Comparison of ENCODE assay signal across 8 cellular contexts in genomic region chr19:3998667-3999412, GRCh38. TPM values are rescaled to one million over a fixed set of nuclear protein-coding genes. Genes with fewer than 3 reads are reported as not detected.
DNase-seq lines count a peak whose midpoint lies in the region; ATAC-seq, FAIRE-seq and TF ChIP-seq lines count a peak whose summit lies in the region.
"Not testable (repeated sequence)": the region's sequence is repeated elsewhere in the genome, so short reads cannot be mapped to it uniquely, and the experiment has no call there.

No MANE protein-coding gene starts in this region.

- intact Hi-C loops in K562 (cut with micrococcal nuclease); Right ventricle myocardium inferior (cut with DNase I); HepG2 (cut with micrococcal nuclease; ENCODE audit: unreplicated experiment): not testable (repeated sequence)

- not testable (repeated sequence) for H3K4me3 ChIP-seq in K562; HepG2 (replicated peaks in 1 of 3; ENCODE audit: insufficient read depth in 1 of 3, low read depth in 2 of 3, low read length in 3 of 3); neural progenitor cell

- H3K27me3 ChIP-seq in K562 (ENCODE audit: control insufficient read depth in 2 of 2, insufficient read depth in 2 of 2, low read length in 2 of 2); HepG2 (ENCODE audit: control insufficient read depth in 1 of 2, insufficient read depth in 2 of 2, low read length in 2 of 2); neural progenitor cell: not testable (repeated sequence)

- H3K27ac ChIP-seq in K562 (ENCODE audit: extremely low read depth, low read depth, low read length); HepG2 (ENCODE audit: extremely low read length, insufficient read depth, low read length); neural progenitor cell: not testable (repeated sequence)

- TF ChIP-seq POLR2A in K562 (conservative IDR thresholded peaks at IDR 0.05); HepG2 (IDR thresholded peaks at IDR 0.05; ENCODE audit: insufficient read depth in 1 of 2, low read depth in 2 of 2, low read length in 2 of 2): not testable (repeated sequence)

- CTCF ChIA-PET in K562 (lab: Yijun Ruan, JAX; ENCODE audit: low intra/inter-chr PET ratio); HepG2 (lab: Yijun Ruan, JAX; ENCODE audit: low intra/inter-chr PET ratio, low total read pairs): not testable (repeated sequence)

- H3K27ac Mint-ChIP-seq in nephron, result peak overlapping the region in 2 of 3 experiments; percentile 75 to 96
- not testable (repeated sequence) for H3K27ac Mint-ChIP-seq in neural progenitor cell

- H4K20me1 ChIP-seq in K562 (replicated peaks; ENCODE audit: control insufficient read depth, insufficient read depth, low read length); HepG2 (ENCODE audit: insufficient read depth, low read length); neural progenitor cell (ENCODE audit: low read depth): not testable (repeated sequence)

- not testable (repeated sequence) for H3K9me3 Mint-ChIP-seq in nephron, neural progenitor cell

- peaks cover 2 to 10% of the 10 kb centered on the region in 2 experiments; a peak in 4 of 5 replicates for H3K4me1 ChIP-seq in K562 (replicated peaks in 1 of 2; ENCODE audit: control insufficient read depth in 2 of 2, insufficient read depth in 2 of 2, low read length in 2 of 2)
- H3K4me1 ChIP-seq in HepG2 (ENCODE audit: insufficient read depth, low read length), result peaks cover 39% of the 10 kb centered on the region
- H3K4me1 ChIP-seq in neural progenitor cell, result not testable (repeated sequence)

- H3K36me3 ChIP-seq in K562 (ENCODE audit: control insufficient read depth, insufficient read depth, low read length); HepG2 (replicated peaks in 1 of 2; ENCODE audit: control insufficient read depth in 1 of 2, insufficient read depth in 2 of 2, low read length in 2 of 2); neural progenitor cell: not testable (repeated sequence)

- BruUV-seq in K562 (replicated peaks; lab: Mats Ljungman, UMichigan); HepG2 (replicated peaks; lab: Mats Ljungman, UMichigan): not testable (repeated sequence)

- ATAC-seq in K562, Right ventricle myocardium inferior, HepG2: not testable (repeated sequence)

- POLR2A ChIA-PET in K562 (lab: Yijun Ruan, JAX), result interaction anchor here (0.7 kb wide), 1 partner anchor 13 kb away, joined by 4 read pairs; the partner anchor contains the start of gene EEF2
- POLR2A ChIA-PET in HepG2 (lab: Yijun Ruan, JAX), result not testable (repeated sequence)

- 0 out of 2 replicates have a peak overlapping the region, but pooled peaks have one; percentile 23 for H2AFZ ChIP-seq in K562 (ENCODE audit: low read depth, low read length)
- not testable (repeated sequence) for H2AFZ ChIP-seq in HepG2 (ENCODE audit: low read length); neural progenitor cell (replicated peaks)

- not testable (repeated sequence) for H3K9me1 ChIP-seq in K562 (ENCODE audit: control insufficient read depth, insufficient read depth, low read length)

- DNase-seq in NCI-H524 (lab: John Stamatoyannopoulos, UW) (peak; percentile 47 to 81), NCI-H82 (lab: John Stamatoyannopoulos, UW) (peak; percentile 68), Right ventricle myocardium inferior (ENCODE audit: missing footprints) (peak; percentile 11), renal cortical epithelial cell (ENCODE audit: low read depth) (peak; percentile 30)
- DNase-seq in K562 (ENCODE audit: extremely low read depth in 1 of 4, low spot score in 3 of 4); HepG2 (ENCODE audit: low spot score); neural progenitor cell (ENCODE audit: low spot score): not testable (repeated sequence)

- WGBS in K562 (ENCODE audit: insufficient coverage, low coverage, missing lambda C conversion rate), result 43% methylated on average over 14 of the region's 29 CpGs
- WGBS in HepG2 (ENCODE audit: low lambda C conversion rate), result 24% methylated on average over 15 of the region's 29 CpGs

- TF ChIP-seq CTCF in K562 (IDR thresholded peaks at IDR 0.05 in 2 of 3, conservative IDR thresholded peaks at IDR 0.05 in 1 of 3; ENCODE audit: insufficient read depth in 2 of 3, low read depth in 1 of 3, low read length in 3 of 3); HepG2 (CRISPR knock-in tag; IDR thresholded peaks at IDR 0.05); nephron (IDR thresholded peaks at IDR 0.05; ENCODE audit: unreplicated experiment in 3 of 3); neural progenitor cell (IDR thresholded peaks at IDR 0.05): not testable (repeated sequence)

- not testable (repeated sequence) for H3K9ac ChIP-seq in K562 (ENCODE audit: insufficient read depth in 1 of 2, low read depth in 2 of 2, low read length in 2 of 2); neural progenitor cell
- H3K9ac ChIP-seq in HepG2 (ENCODE audit: insufficient read depth, low read depth, low read length), result peak overlapping the region; percentile 15; the same call in 1 of the 2 replicates

- in situ Hi-C loops in K562 (cut with MboI); HepG2 (cut with HindIII; ENCODE audit: extremely low pct_ligation_motif_present, low pct_unique_long_range_greater_than_20kb): not testable (repeated sequence)

- H3K79me2 ChIP-seq in K562 (ENCODE audit: control insufficient read depth, insufficient read depth, low read length); HepG2 (ENCODE audit: insufficient read depth, low read length); neural progenitor cell (ENCODE audit: low read depth): not testable (repeated sequence)

- not testable (repeated sequence) for H3K9me3 ChIP-seq in K562 (replicated peaks; ENCODE audit: control insufficient read depth, insufficient read depth, low read depth, low read length); HepG2 (ENCODE audit: low read length); neural progenitor cell (ENCODE audit: low read depth)

- not testable (repeated sequence) for FAIRE-seq in K562 (lab: Jason Lieb, UNC); HepG2 (lab: Jason Lieb, UNC)

- H3K36me3 Mint-ChIP-seq in nephron (ENCODE audit: low read depth); neural progenitor cell: not testable (repeated sequence)

- peak overlapping the region in 1 of 3 experiments; percentile 44 for H3K4me3 Mint-ChIP-seq in nephron
- peak overlapping the region; percentile 33 for H3K4me3 Mint-ChIP-seq in neural progenitor cell

- H3K4me1 Mint-ChIP-seq in nephron, neural progenitor cell: not testable (repeated sequence)

- not testable (repeated sequence) for H3K4me2 ChIP-seq in K562 (ENCODE audit: insufficient read depth, low read length); neural progenitor cell
- peak overlapping the region; percentile 36 for H3K4me2 ChIP-seq in HepG2 (ENCODE audit: low read depth, low read length)

- not testable (repeated sequence) for TF ChIP-seq RAD21 in K562 (CRISPR knock-in tag; conservative IDR thresholded peaks at IDR 0.05 in 1 of 2, IDR thresholded peaks at IDR 0.05 in 1 of 2); HepG2 (CRISPR knock-in tag; IDR thresholded peaks at IDR 0.05)

- H3K27me3 Mint-ChIP-seq in nephron (ENCODE audit: low read depth); neural progenitor cell (ENCODE audit: insufficient read depth, low read depth): not testable (repeated sequence)

- TF ChIP-seq EP300 in K562 (IDR thresholded peaks at IDR 0.05; ENCODE audit: low read length); HepG2 (IDR thresholded peaks at IDR 0.05; ENCODE audit: low read depth in 2 of 2, low read length in 2 of 2); HepG2 (CRISPR knock-in tag; IDR thresholded peaks at IDR 0.05; ENCODE audit: borderline replicate concordance): not testable (repeated sequence)

- H3F3A ChIP-seq in neural progenitor cell (ENCODE audit: low read depth), result not testable (repeated sequence)

RNA-seq across cellular contexts. Expression of gene PIAS4, which starts 8.7 kb away (rescaled TPM):
- 19.4 and 56.5 TPM in 2 replicates for total RNA-seq in K562 (2011; cell fraction: chromatin; rRNA removed; ENCODE audit: low replicate concordance)
- 36.9 and 39.3 TPM in 2 replicates for total RNA-seq in K562 (2011; cell fraction: nucleolus; rRNA removed)
- total RNA-seq in K562 (2011; cell fraction: nucleoplasm; rRNA removed), result 20.4 and 20.9 TPM in 2 replicates
- 21.9 and 26.4 TPM in 2 replicates for total RNA-seq in K562 (2014; rRNA removed)
- total RNA-seq in K562 (2014; rRNA removed; fragmentation: Illumina TruSeq; extraction: Trizol), result 5.3 and 7.3 TPM in 2 replicates
- 14.3 and 14.4 TPM in 2 replicates for total RNA-seq in K562 (2015; rRNA removed; fragmentation: Illumina TruSeq; extraction: Trizol)
- 24.9 and 34.9 TPM in 2 replicates for total RNA-seq in K562 (2021)
- polyA plus RNA-seq in K562 (2011; rRNA removed), result 6.7 and 7.1 TPM in 2 replicates
- 7.4 and 15.5 TPM in 2 replicates for polyA plus RNA-seq in K562 (2011; cell fraction: cytosol; rRNA removed)
- polyA plus RNA-seq in K562 (2011; cell fraction: nucleus; rRNA removed), result 11.2 and 22.2 TPM in 2 replicates
- polyA plus RNA-seq in K562 (2012), result 23.1 and 44.7 TPM in 2 replicates
- polyA plus RNA-seq in K562 (2014; fragmentation: Illumina TruSeq; extraction: Trizol), result 14.5 and 23.3 TPM in 2 replicates
- polyA plus RNA-seq in K562 (2014; fragmentation: Nextera tagmentation; extraction: Ambion mirVana), result under 1 TPM; 0.27 TPM
- polyA plus RNA-seq in K562 (2014; rRNA removed), result 14.8 and 19.9 TPM in 2 replicates
- polyA minus RNA-seq in K562 (2011; rRNA and poly(A)+ RNA removed), result 4.6 and 5.3 TPM in 2 replicates
- 14.9 and 18.8 TPM in 2 replicates for polyA minus RNA-seq in K562 (2011; cell fraction: cytosol; rRNA and poly(A)+ RNA removed)
- 21.3 and 22.4 TPM in 2 replicates for polyA minus RNA-seq in K562 (2011; cell fraction: nucleus; rRNA and poly(A)+ RNA removed)
- 16.1 TPM for total RNA-seq in Right ventricle myocardium inferior
- total RNA-seq in HepG2 (2016; rRNA removed; fragmentation: Illumina TruSeq; extraction: Trizol), result 20.1 and 22.4 TPM in 2 replicates
- 4.3 and 5.1 TPM in 2 replicates for total RNA-seq in HepG2 (2016; cell fraction: cytosol; rRNA removed; fragmentation: Illumina TruSeq; extraction: Trizol; ENCODE audit: low read depth)
- 16.7 and 23.3 TPM in 2 replicates for total RNA-seq in HepG2 (2016; cell fraction: insoluble cytoplasmic fraction; rRNA removed; fragmentation: Illumina TruSeq; extraction: Trizol)
- total RNA-seq in HepG2 (2016; cell fraction: membrane; rRNA removed; fragmentation: Illumina TruSeq; extraction: Trizol), result 9.8 and 11.2 TPM in 2 replicates
- 9.7 and 15.2 TPM in 2 replicates for total RNA-seq in HepG2 (2016; cell fraction: nucleus; rRNA removed; fragmentation: Illumina TruSeq; extraction: Trizol)
- polyA plus RNA-seq in HepG2 (2011; rRNA removed), result 8.7 and 9.0 TPM in 2 replicates
- 11.2 and 43.1 TPM in 2 replicates for polyA plus RNA-seq in HepG2 (2011; cell fraction: cytosol; rRNA removed)
- polyA plus RNA-seq in HepG2 (2011; cell fraction: nucleus; rRNA removed), result 22.4 and 27.4 TPM in 2 replicates
- 19.1 and 20.7 TPM in 2 replicates for polyA plus RNA-seq in HepG2 (2012)
- polyA plus RNA-seq in HepG2 (2016; cell fraction: cytosol; fragmentation: Illumina TruSeq; extraction: Trizol; ENCODE audit: low read depth), result 3.3 and 3.5 TPM in 2 replicates
- 18.2 and 33.3 TPM in 2 replicates for polyA plus RNA-seq in HepG2 (2016; cell fraction: insoluble cytoplasmic fraction; fragmentation: Illumina TruSeq; extraction: Trizol; ENCODE audit: low read depth)
- 5.6 and 5.9 TPM in 2 replicates for polyA plus RNA-seq in HepG2 (2016; cell fraction: membrane; fragmentation: Illumina TruSeq; extraction: Trizol; ENCODE audit: low read depth)
- 36.3 and 39.1 TPM in 2 replicates for polyA plus RNA-seq in HepG2 (2016; cell fraction: nucleus; fragmentation: Illumina TruSeq; extraction: Trizol; ENCODE audit: insufficient read depth, low read depth)
- polyA minus RNA-seq in HepG2 (2011; rRNA and poly(A)+ RNA removed; ENCODE audit: low replicate concordance), result 12.2 and 13.9 TPM in 2 replicates
- 5.1 and 7.7 TPM in 2 replicates for polyA minus RNA-seq in HepG2 (2011; cell fraction: cytosol; rRNA and poly(A)+ RNA removed)
- polyA minus RNA-seq in HepG2 (2011; cell fraction: nucleus; rRNA and poly(A)+ RNA removed), result 14.5 and 15.1 TPM in 2 replicates
- total RNA-seq in neural progenitor cell (ENCODE audit: low replicate concordance), result 17.0 and 34.1 TPM in 2 replicates
- 13.2 and 31.2 TPM in 2 replicates for total RNA-seq in renal cortical epithelial cell

RNA-seq across cellular contexts. Expression of gene EEF2, which starts 13.6 kb away (rescaled TPM):
- total RNA-seq in K562 (2011; cell fraction: chromatin; rRNA removed; ENCODE audit: low replicate concordance), result 411 and 869 TPM in 2 replicates
- total RNA-seq in K562 (2011; cell fraction: nucleolus; rRNA removed), result 851 and 883 TPM in 2 replicates
- total RNA-seq in K562 (2011; cell fraction: nucleoplasm; rRNA removed), result 585 and 614 TPM in 2 replicates
- total RNA-seq in K562 (2014; rRNA removed) (1,752 and 1,953 TPM in 2 replicates), K562 (2014; rRNA removed; fragmentation: Illumina TruSeq; extraction: Trizol) (1,453 and 1,647 TPM in 2 replicates), K562 (2015; rRNA removed; fragmentation: Illumina TruSeq; extraction: Trizol) (1,387 and 1,494 TPM in 2 replicates), K562 (2021) (2,825 and 3,003 TPM in 2 replicates), Right ventricle myocardium inferior (2,154 TPM), HepG2 (2016; rRNA removed; fragmentation: Illumina TruSeq; extraction: Trizol) (1,722 and 1,777 TPM in 2 replicates), neural progenitor cell (ENCODE audit: low replicate concordance) (1,288 and 2,841 TPM in 2 replicates), renal cortical epithelial cell (1,993 and 2,707 TPM in 2 replicates)
- polyA plus RNA-seq in K562 (2011; rRNA removed) (1,026 and 1,305 TPM in 2 replicates), K562 (2014; fragmentation: Illumina TruSeq; extraction: Trizol) (1,501 and 2,376 TPM in 2 replicates), K562 (2014; fragmentation: Nextera tagmentation; extraction: Ambion mirVana) (100 to 1,000 TPM; 372 to 422 TPM), K562 (2014; rRNA removed) (1,067 and 1,158 TPM in 2 replicates), HepG2 (2011; rRNA removed) (1,441 and 1,465 TPM in 2 replicates)
- polyA plus RNA-seq in K562 (2011; cell fraction: cytosol; rRNA removed), result 1,502 and 1,797 TPM in 2 replicates
- 696 and 770 TPM in 2 replicates for polyA plus RNA-seq in K562 (2011; cell fraction: nucleus; rRNA removed)
- 3,305 and 4,013 TPM in 2 replicates for polyA plus RNA-seq in K562 (2012)
- 1,191 and 1,209 TPM in 2 replicates for polyA minus RNA-seq in K562 (2011; rRNA and poly(A)+ RNA removed)
- polyA minus RNA-seq in K562 (2011; cell fraction: cytosol; rRNA and poly(A)+ RNA removed), result 1,563 and 2,307 TPM in 2 replicates
- 434 and 599 TPM in 2 replicates for polyA minus RNA-seq in K562 (2011; cell fraction: nucleus; rRNA and poly(A)+ RNA removed)
- 663 and 837 TPM in 2 replicates for total RNA-seq in HepG2 (2016; cell fraction: cytosol; rRNA removed; fragmentation: Illumina TruSeq; extraction: Trizol; ENCODE audit: low read depth)
- total RNA-seq in HepG2 (2016; cell fraction: insoluble cytoplasmic fraction; rRNA removed; fragmentation: Illumina TruSeq; extraction: Trizol), result 1,312 and 1,845 TPM in 2 replicates
- 2,334 and 2,783 TPM in 2 replicates for total RNA-seq in HepG2 (2016; cell fraction: membrane; rRNA removed; fragmentation: Illumina TruSeq; extraction: Trizol)
- 709 and 773 TPM in 2 replicates for total RNA-seq in HepG2 (2016; cell fraction: nucleus; rRNA removed; fragmentation: Illumina TruSeq; extraction: Trizol)
- polyA plus RNA-seq in HepG2 (2011; cell fraction: cytosol; rRNA removed), result 1,619 and 2,301 TPM in 2 replicates
- 945 and 1,058 TPM in 2 replicates for polyA plus RNA-seq in HepG2 (2011; cell fraction: nucleus; rRNA removed)
- polyA plus RNA-seq in HepG2 (2012), result 2,825 and 3,817 TPM in 2 replicates
- 660 and 778 TPM in 2 replicates for polyA plus RNA-seq in HepG2 (2016; cell fraction: cytosol; fragmentation: Illumina TruSeq; extraction: Trizol; ENCODE audit: low read depth)
- polyA plus RNA-seq in HepG2 (2016; cell fraction: insoluble cytoplasmic fraction; fragmentation: Illumina TruSeq; extraction: Trizol; ENCODE audit: low read depth), result 1,198 and 1,548 TPM in 2 replicates
- polyA plus RNA-seq in HepG2 (2016; cell fraction: membrane; fragmentation: Illumina TruSeq; extraction: Trizol; ENCODE audit: low read depth), result 1,837 and 2,206 TPM in 2 replicates
- polyA plus RNA-seq in HepG2 (2016; cell fraction: nucleus; fragmentation: Illumina TruSeq; extraction: Trizol; ENCODE audit: insufficient read depth, low read depth), result 1,012 and 1,080 TPM in 2 replicates
- polyA minus RNA-seq in HepG2 (2011; rRNA and poly(A)+ RNA removed; ENCODE audit: low replicate concordance), result 1,462 and 3,209 TPM in 2 replicates
- polyA minus RNA-seq in HepG2 (2011; cell fraction: cytosol; rRNA and poly(A)+ RNA removed), result 1,805 and 1,823 TPM in 2 replicates
- polyA minus RNA-seq in HepG2 (2011; cell fraction: nucleus; rRNA and poly(A)+ RNA removed), result 434 and 615 TPM in 2 replicates

RNA-seq across cellular contexts. Expression of gene DAPK3, which starts 27.9 kb away (rescaled TPM):
- total RNA-seq in K562 (2011; cell fraction: chromatin; rRNA removed; ENCODE audit: low replicate concordance), result 39.7 and 130 TPM in 2 replicates
- total RNA-seq in K562 (2011; cell fraction: nucleolus; rRNA removed), result 64.5 and 77.9 TPM in 2 replicates
- 43.5 and 49.6 TPM in 2 replicates for total RNA-seq in K562 (2011; cell fraction: nucleoplasm; rRNA removed)
- 60.1 and 62.7 TPM in 2 replicates for total RNA-seq in K562 (2014; rRNA removed)
- total RNA-seq in K562 (2014; rRNA removed; fragmentation: Illumina TruSeq; extraction: Trizol), result 4.4 and 9.2 TPM in 2 replicates
- 25.0 and 26.2 TPM in 2 replicates for total RNA-seq in K562 (2015; rRNA removed; fragmentation: Illumina TruSeq; extraction: Trizol)
- 39.2 and 54.1 TPM in 2 replicates for total RNA-seq in K562 (2021)
- polyA plus RNA-seq in K562 (2011; rRNA removed), result 24.0 and 29.4 TPM in 2 replicates
- 31.0 and 40.6 TPM in 2 replicates for polyA plus RNA-seq in K562 (2011; cell fraction: cytosol; rRNA removed)
- polyA plus RNA-seq in K562 (2011; cell fraction: nucleus; rRNA removed), result 67.8 and 75.4 TPM in 2 replicates
- polyA plus RNA-seq in K562 (2012), result 39.9 and 60.2 TPM in 2 replicates
- polyA plus RNA-seq in K562 (2014; fragmentation: Illumina TruSeq; extraction: Trizol), result 29.4 and 45.3 TPM in 2 replicates
- under 1 TPM; 0.14 to 0.21 TPM for polyA plus RNA-seq in K562 (2014; fragmentation: Nextera tagmentation; extraction: Ambion mirVana)
- 59.6 and 63.4 TPM in 2 replicates for polyA plus RNA-seq in K562 (2014; rRNA removed)
- polyA minus RNA-seq in K562 (2011; rRNA and poly(A)+ RNA removed), result 10.9 and 17.4 TPM in 2 replicates
- polyA minus RNA-seq in K562 (2011; cell fraction: cytosol; rRNA and poly(A)+ RNA removed), result 21.4 and 25.5 TPM in 2 replicates
- 18.0 and 24.4 TPM in 2 replicates for polyA minus RNA-seq in K562 (2011; cell fraction: nucleus; rRNA and poly(A)+ RNA removed)
- total RNA-seq in Right ventricle myocardium inferior, result 67.5 TPM
- 22.0 and 30.5 TPM in 2 replicates for total RNA-seq in HepG2 (2016; rRNA removed; fragmentation: Illumina TruSeq; extraction: Trizol)
- 5.0 and 5.5 TPM in 2 replicates for total RNA-seq in HepG2 (2016; cell fraction: cytosol; rRNA removed; fragmentation: Illumina TruSeq; extraction: Trizol; ENCODE audit: low read depth)
- total RNA-seq in HepG2 (2016; cell fraction: insoluble cytoplasmic fraction; rRNA removed; fragmentation: Illumina TruSeq; extraction: Trizol), result 18.7 and 32.5 TPM in 2 replicates
- total RNA-seq in HepG2 (2016; cell fraction: membrane; rRNA removed; fragmentation: Illumina TruSeq; extraction: Trizol), result 9.6 and 13.4 TPM in 2 replicates
- total RNA-seq in HepG2 (2016; cell fraction: nucleus; rRNA removed; fragmentation: Illumina TruSeq; extraction: Trizol), result 20.1 and 21.1 TPM in 2 replicates
- polyA plus RNA-seq in HepG2 (2011; rRNA removed), result 37.3 and 51.9 TPM in 2 replicates
- polyA plus RNA-seq in HepG2 (2011; cell fraction: cytosol; rRNA removed), result 36.9 and 42.7 TPM in 2 replicates
- polyA plus RNA-seq in HepG2 (2011; cell fraction: nucleus; rRNA removed), result 102 and 107 TPM in 2 replicates
- polyA plus RNA-seq in HepG2 (2012), result 20.1 and 33.8 TPM in 2 replicates
- 2.6 and 2.9 TPM in 2 replicates for polyA plus RNA-seq in HepG2 (2016; cell fraction: cytosol; fragmentation: Illumina TruSeq; extraction: Trizol; ENCODE audit: low read depth)
- polyA plus RNA-seq in HepG2 (2016; cell fraction: insoluble cytoplasmic fraction; fragmentation: Illumina TruSeq; extraction: Trizol; ENCODE audit: low read depth), result 20.1 and 23.6 TPM in 2 replicates
- polyA plus RNA-seq in HepG2 (2016; cell fraction: membrane; fragmentation: Illumina TruSeq; extraction: Trizol; ENCODE audit: low read depth), result 5.9 and 6.0 TPM in 2 replicates
- polyA plus RNA-seq in HepG2 (2016; cell fraction: nucleus; fragmentation: Illumina TruSeq; extraction: Trizol; ENCODE audit: insufficient read depth, low read depth), result 45.3 and 46.8 TPM in 2 replicates
- polyA minus RNA-seq in HepG2 (2011; rRNA and poly(A)+ RNA removed; ENCODE audit: low replicate concordance), result 44.0 and 66.3 TPM in 2 replicates
- polyA minus RNA-seq in HepG2 (2011; cell fraction: cytosol; rRNA and poly(A)+ RNA removed), result 15.7 and 22.0 TPM in 2 replicates
- polyA minus RNA-seq in HepG2 (2011; cell fraction: nucleus; rRNA and poly(A)+ RNA removed), result 24.7 and 27.2 TPM in 2 replicates
- 33.7 and 96.6 TPM in 2 replicates for total RNA-seq in neural progenitor cell (ENCODE audit: low replicate concordance)
- 217 and 258 TPM in 2 replicates for total RNA-seq in renal cortical epithelial cell
